In genomic region chr12:44497044-44497443, GRCh38 we compare ENCODE assay signal across 23 cellular contexts.
DNase-seq lines count a peak whose midpoint lies in the region; ATAC-seq and TF ChIP-seq lines count a peak whose summit lies in the region.
"Had no signal": no experiment of that assay in that cellular context is flagged by ENCODE, and none has a peak within 500 bp of the region (broad histone marks: within the 10 kb centered on the region; RNA-seq: fewer than 3 reads in every experiment).

No MANE protein-coding gene starts in this region.

- H3K4me2 ChIP-seq in OCI-LY7 (ENCODE audit: low read length): no peak overlapping the region
- no peak overlapping the region for H3K4me2 ChIP-seq in hepatocyte

- H3K9me3 Mint-ChIP-seq in stimulated activated naive CD8-positive, alpha-beta T cell treated with anti-CD3 and anti-CD28 coated beads, Interleukin-15, amount 100 ng/mL, for 72 hours: peaks cover 0 to 11% of the 10 kb centered on the region in 2 donors
- H3K9me3 Mint-ChIP-seq: T-helper 2 cell treated with Interferon-gamma antibody and Interleukin-4, amounts not matched to agents 5 μg/mL and 100 μg/mL, for 36 hours had no signal

- WGBS in hepatocyte (ENCODE audit: low lambda C conversion rate, missing lambda C conversion rate): 66% methylated on average over 1 of the region's 1 CpG

- CTCF ChIA-PET in A673 (lab: Charles Lee) (no interaction called here), OCI-LY7 (lab: Charles Lee; ENCODE audit: unreplicated experiment) (no interaction called here)

- BruUV-seq in A673 (replicated peaks; lab: Mats Ljungman, UMichigan) (no TSS peak), OCI-LY7 (replicated peaks; lab: Mats Ljungman, UMichigan) (no TSS peak)

- no peak overlapping the region for H3K4me3 Mint-ChIP-seq in stimulated activated naive CD8-positive, alpha-beta T cell treated with anti-CD3 and anti-CD28 coated beads, Interleukin-15, amount 100 ng/mL, for 72 hours
- H3K4me3 Mint-ChIP-seq: activated CD4-positive, alpha-beta T cell treated with anti-CD3 and anti-CD28 coated beads for 36 hours; CD4-positive, CD25-positive, alpha-beta regulatory T cell; T-helper 2 cell treated with Interferon-gamma antibody and Interleukin-4, amounts not matched to agents 5 μg/mL and 100 μg/mL, for 36 hours had no signal

- no peak overlapping the region for H3K27ac ChIP-seq in A673 (ENCODE audit: low read depth, low read length, poor library complexity, severe bottlenecking)
- H3K27ac ChIP-seq in OCI-LY7 (ENCODE audit: low read depth, low read length, poor library complexity, severe bottlenecking): no peak overlapping the region
- H3K27ac ChIP-seq in hepatocyte: no peak overlapping the region
- H3K27ac ChIP-seq: adrenal gland, gastrocnemius medialis, sigmoid colon, upper lobe of right lung had no signal

- no peaks in the 10 kb centered on the region for H3K4me1 ChIP-seq in A673 (ENCODE audit: insufficient read depth, low read length, poor library complexity, severe bottlenecking)
- H3K4me1 ChIP-seq in OCI-LY7 (ENCODE audit: insufficient read depth, low read length, poor library complexity, severe bottlenecking): no peaks in the 10 kb centered on the region
- H3K4me1 ChIP-seq in hepatocyte (ENCODE audit: insufficient read depth): no peaks in the 10 kb centered on the region
- H3K4me1 ChIP-seq: adrenal gland, gastrocnemius medialis, sigmoid colon, upper lobe of right lung had no signal

- H3K36me3 ChIP-seq in A673 (ENCODE audit: insufficient read depth, low read length, poor library complexity, severe bottlenecking) (no peaks in the 10 kb centered on the region), H7 (replicated peaks; ENCODE audit: control insufficient read depth, insufficient read depth, low read length) (no peaks in the 10 kb centered on the region), OCI-LY7 (ENCODE audit: insufficient read depth, low read length) (no peaks in the 10 kb centered on the region), hepatocyte (replicated peaks; ENCODE audit: insufficient read depth, low read depth) (no peaks in the 10 kb centered on the region)
- H3K36me3 ChIP-seq: adrenal gland, gastrocnemius medialis, MG63, sigmoid colon, upper lobe of right lung had no signal

- ATAC-seq in GM18909 (IDR thresholded peaks at IDR 0.05; ENCODE audit: poor library complexity, unreplicated experiment): no peak
- ATAC-seq in stimulated activated naive CD8-positive, alpha-beta T cell treated with anti-CD3 and anti-CD28 coated beads, Interleukin-15, amount 100 ng/mL, for 72 hours: no peak
- ATAC-seq: activated CD4-positive, alpha-beta T cell treated with anti-CD3 and anti-CD28 coated beads for 36 hours; gastrocnemius medialis; upper lobe of right lung had no signal

- no peak for DNase-seq in A673 (ENCODE audit: low spot score)
- DNase-seq in H7: peak; percentile 42
- DNase-seq in OCI-LY7 (ENCODE audit: low spot score): peak; percentile 12
- DNase-seq in hepatocyte (ENCODE audit: low spot score): no peak
- no peak for DNase-seq in stimulated activated CD4-positive, alpha-beta T cell treated with anti-CD3 and anti-CD28 coated beads, Interleukin-4, amount 100 ng/mL, for 4 hours
- DNase-seq in stimulated activated naive CD8-positive, alpha-beta T cell treated with anti-CD3 and anti-CD28 coated beads, Interleukin-15, amount 100 ng/mL, for 72 hours: no peak
- no peak for DNase-seq in AG08396 (ENCODE audit: low spot score)
- DNase-seq: activated CD4-positive, alpha-beta T cell treated with anti-CD3 and anti-CD28 coated beads for 36 hours; adrenal gland; CD4-positive, CD25-positive, alpha-beta regulatory T cell; dermis blood vessel endothelial cell; DMS79; erythroblast; gastrocnemius medialis; MG63; NCI-H187; NCI-H446; SHP77 treated with DMSO at 0.1 percent for 48 hours; sigmoid colon; stimulated activated CD4-positive, alpha-beta T cell treated with anti-CD3 and anti-CD28 coated beads, Interleukin-2, amount 100 ng/mL, for 24 hours; upper lobe of right lung had no signal

- no peaks in the 10 kb centered on the region for H3K4me1 Mint-ChIP-seq in stimulated activated naive CD8-positive, alpha-beta T cell treated with anti-CD3 and anti-CD28 coated beads, Interleukin-15, amount 100 ng/mL, for 72 hours
- H3K4me1 Mint-ChIP-seq: activated CD4-positive, alpha-beta T cell treated with anti-CD3 and anti-CD28 coated beads for 36 hours; CD4-positive, CD25-positive, alpha-beta regulatory T cell had no signal

- H3K27me3 ChIP-seq in A673 (replicated peaks; ENCODE audit: insufficient read depth, low read depth, low read length, poor library complexity) (no peaks in the 10 kb centered on the region), H7 (ENCODE audit: control insufficient read depth, insufficient read depth, low read length) (no peaks in the 10 kb centered on the region), hepatocyte (no peaks in the 10 kb centered on the region)
- H3K27me3 ChIP-seq: adrenal gland, gastrocnemius medialis, MG63, sigmoid colon, upper lobe of right lung had no signal

- H3K27ac Mint-ChIP-seq in stimulated activated naive CD8-positive, alpha-beta T cell treated with anti-CD3 and anti-CD28 coated beads, Interleukin-15, amount 100 ng/mL, for 72 hours: no peak overlapping the region
- H3K27ac Mint-ChIP-seq: activated CD4-positive, alpha-beta T cell treated with anti-CD3 and anti-CD28 coated beads for 36 hours; CD4-positive, CD25-positive, alpha-beta regulatory T cell; T-helper 2 cell treated with Interferon-gamma antibody and Interleukin-4, amounts not matched to agents 5 μg/mL and 100 μg/mL, for 36 hours had no signal

- H3K9me3 ChIP-seq in A673 (ENCODE audit: low read depth, low read length, poor library complexity, severe bottlenecking) (no peaks in the 10 kb centered on the region), OCI-LY7 (ENCODE audit: low read length) (no peaks in the 10 kb centered on the region), hepatocyte (ENCODE audit: low read depth) (no peaks in the 10 kb centered on the region)
- H3K9me3 ChIP-seq: adrenal gland, gastrocnemius medialis, MG63, upper lobe of right lung had no signal

- H3K27me3 Mint-ChIP-seq in stimulated activated naive CD8-positive, alpha-beta T cell treated with anti-CD3 and anti-CD28 coated beads, Interleukin-15, amount 100 ng/mL, for 72 hours: peaks cover 16% of the 10 kb centered on the region
- H3K27me3 Mint-ChIP-seq: CD4-positive, CD25-positive, alpha-beta regulatory T cell had no signal

- POLR2A ChIA-PET in A673 (lab: Charles Lee; ENCODE audit: low non-redundant PET) (no interaction called here), OCI-LY7 (lab: Charles Lee) (interaction anchor here (0.6 kb wide), 2 partner anchors 255 to 302 kb away, joined by 3 read pairs; no protein-coding TSS in a partner anchor)

- H3K9me2 ChIP-seq in OCI-LY7 (ENCODE audit: insufficient read depth, low read length): no peaks in the 10 kb centered on the region
- no peaks in the 10 kb centered on the region for H3K9me2 ChIP-seq in hepatocyte (replicated peaks; ENCODE audit: insufficient read depth)

- H3K4me3 ChIP-seq in A673 (ENCODE audit: low read depth, low read length, poor library complexity, severe bottlenecking) (no peak overlapping the region), H7 (ENCODE audit: insufficient read depth, low read depth, low read length) (no peak overlapping the region), OCI-LY7 (ENCODE audit: low read depth, low read length, poor library complexity, severe bottlenecking) (no peak overlapping the region), hepatocyte (no peak overlapping the region)
- H3K4me3 ChIP-seq: adrenal gland, gastrocnemius medialis, MG63, sigmoid colon, upper lobe of right lung had no signal

- intact Hi-C loops in A673 (cut with micrococcal nuclease; ENCODE audit: unreplicated experiment) (no loop called here), OCI-LY7 (cut with micrococcal nuclease; ENCODE audit: unreplicated experiment) (loop anchor here (5.0 to 10.0 kb wide), 2 partner anchors 325 to 428 kb away; no protein-coding TSS in a partner anchor)

- H4K20me1 ChIP-seq in OCI-LY7 (ENCODE audit: insufficient read depth, low read length) (no peaks in the 10 kb centered on the region), hepatocyte (ENCODE audit: insufficient read depth, poor library complexity, severe bottlenecking) (no peaks in the 10 kb centered on the region)

- H3K79me2 ChIP-seq in OCI-LY7 (ENCODE audit: insufficient read depth, low read depth, low read length) (no peaks in the 10 kb centered on the region), hepatocyte (no peaks in the 10 kb centered on the region)

- no peak overlapping the region for H2AFZ ChIP-seq in OCI-LY7 (ENCODE audit: low read length)
- H2AFZ ChIP-seq in hepatocyte: no peak overlapping the region

- peak; percentile 45; the same call in 1 of the 2 replicates for TF ChIP-seq CTCF in A673 (conservative IDR thresholded peaks at IDR 0.05; ENCODE audit: low read depth, low read length)
- TF ChIP-seq CTCF in OCI-LY7 (conservative IDR thresholded peaks at IDR 0.05; ENCODE audit: low read length): peak; percentile 65
- TF ChIP-seq CTCF in hepatocyte (IDR thresholded peaks at IDR 0.05; ENCODE audit: poor library complexity): peak; percentile 4

Comparison
In these comparisons a context has a peak if more than half of its experiments do, and no peak if none do; other contexts are left out.
1. DNase-seq: peak in H7 (single experiment) and OCI-LY7 (single experiment); none in A673 (single experiment), hepatocyte (single experiment), stimulated activated CD4-positive, alpha-beta T cell treated with anti-CD3 and anti-CD28 coated beads, Interleukin-4, amount 100 ng/mL, for 4 hours (0 of 2), stimulated activated naive CD8-positive, alpha-beta T cell treated with anti-CD3 and anti-CD28 coated beads, Interleukin-15, amount 100 ng/mL, for 72 hours (0 of 2) and AG08396 (single experiment).
2. CTCF ChIP-seq: peak in every context shown above with its lines; median percentile 65 in OCI-LY7; 45 in A673; 4 in hepatocyte.